ENCODE assay signal across 8 cellular contexts in the genomic region with DNA sequence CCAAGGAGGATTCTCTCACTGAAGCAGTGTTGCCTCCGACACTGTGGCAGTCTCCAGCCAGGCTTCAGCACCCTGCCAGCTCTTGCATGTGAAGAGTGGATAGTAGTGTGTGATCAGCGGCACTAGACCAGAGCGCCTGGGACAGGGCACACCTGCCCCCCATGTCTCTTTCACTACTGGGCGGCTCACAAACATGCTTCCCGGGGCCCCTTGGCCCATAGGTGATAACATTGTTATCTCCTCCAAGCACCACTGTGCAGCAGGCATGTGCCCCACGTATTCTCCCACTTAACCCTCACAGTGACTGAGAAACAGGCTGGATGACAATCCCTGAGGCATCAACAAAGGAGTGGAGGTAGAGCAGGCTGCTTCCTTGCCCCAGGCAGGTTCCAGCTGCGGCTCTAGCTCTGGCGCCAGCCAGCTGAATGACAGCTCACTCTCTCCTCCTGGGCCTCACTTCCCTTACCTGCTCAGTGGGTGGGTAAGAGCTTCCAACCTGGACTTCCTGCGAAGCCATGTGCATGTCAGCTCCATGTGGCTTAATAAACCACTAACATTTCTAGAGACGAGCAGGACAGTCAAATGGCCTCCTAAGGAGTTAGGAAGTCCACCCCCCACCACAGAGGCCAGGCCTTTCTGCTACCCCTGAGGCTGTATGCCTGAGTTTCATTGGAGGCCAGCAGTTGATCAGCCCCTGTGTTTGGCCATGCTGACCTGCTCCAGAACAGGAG. TPM values are rescaled to one million over a fixed set of nuclear protein-coding genes. Genes with fewer than 3 reads are reported as not detected.
DNase-seq lines count a peak whose midpoint lies in the region; ATAC-seq and TF ChIP-seq lines count a peak whose summit lies in the region.

No MANE protein-coding gene starts in this region.

- POLR2A ChIA-PET in activated CD8-positive, alpha-beta T cell treated with anti-CD3 and anti-CD28 coated beads for 36 hours (lab: Charles Lee), result interaction anchor here (0.8 to 18.7 kb wide), 16 partner anchors 7 to 124 kb away, joined by 3 to 444 read pairs (median 6); a partner anchor contains a TSS

- no peaks in the 10 kb centered on the region for H3K9me2 ChIP-seq in hepatocyte (replicated peaks; ENCODE audit: insufficient read depth)

- H3K27ac Mint-ChIP-seq in activated CD8-positive, alpha-beta T cell treated with anti-CD3 and anti-CD28 coated beads for 36 hours, result peak overlapping the region; percentile 99

- H4K20me1 ChIP-seq in hepatocyte (ENCODE audit: insufficient read depth, poor library complexity, severe bottlenecking), result peaks cover 42% of the 10 kb centered on the region

- no peaks in the 10 kb centered on the region for H3K27me3 ChIP-seq in hepatocyte

- peaks cover 100% of the 10 kb centered on the region for H3K4me1 Mint-ChIP-seq in activated CD8-positive, alpha-beta T cell treated with anti-CD3 and anti-CD28 coated beads for 36 hours (ENCODE audit: low read depth)

- no peaks in the 10 kb centered on the region for H3K36me3 ChIP-seq in hepatocyte (replicated peaks; ENCODE audit: insufficient read depth, low read depth)

- 54% methylated on average over 10 of the region's 10 CpGs for WGBS in hepatocyte (ENCODE audit: low lambda C conversion rate, missing lambda C conversion rate)

- H3K4me1 ChIP-seq in hepatocyte (ENCODE audit: insufficient read depth), result peaks cover 56% of the 10 kb centered on the region

- intact Hi-C loops in activated CD8-positive, alpha-beta T cell treated with anti-CD3 and anti-CD28 coated beads for 36 hours (cut with micrococcal nuclease), result loop anchor here (5.0 kb wide), 3 partner anchors 97 to 147 kb away; no protein-coding TSS in a partner anchor

- H3K27me3 Mint-ChIP-seq in activated CD8-positive, alpha-beta T cell treated with anti-CD3 and anti-CD28 coated beads for 36 hours, result no peaks in the 10 kb centered on the region

- peaks cover 42% of the 10 kb centered on the region for H3K36me3 Mint-ChIP-seq in activated CD8-positive, alpha-beta T cell treated with anti-CD3 and anti-CD28 coated beads for 36 hours (ENCODE audit: low read depth)

- peaks cover 3% of the 10 kb centered on the region for H3K9me3 Mint-ChIP-seq in activated CD8-positive, alpha-beta T cell treated with anti-CD3 and anti-CD28 coated beads for 36 hours

- no peaks in the 10 kb centered on the region for H3K9me3 ChIP-seq in hepatocyte (ENCODE audit: low read depth)

- TF ChIP-seq CTCF in activated CD8-positive, alpha-beta T cell treated with anti-CD3 and anti-CD28 coated beads for 36 hours (IDR thresholded peaks at IDR 0.05), result no peak
- no peak for TF ChIP-seq CTCF in hepatocyte (IDR thresholded peaks at IDR 0.05; ENCODE audit: poor library complexity)

- H3K27ac ChIP-seq in hepatocyte (peak overlapping the region; percentile 79), substantia nigra (ENCODE audit: low read depth, low read length, poor library complexity, severe bottlenecking) (peak overlapping the region; percentile 98)

- H2AFZ ChIP-seq in hepatocyte, result no peak overlapping the region

- H3K4me3 ChIP-seq in hepatocyte, result no peak overlapping the region

- H3K4me2 ChIP-seq in hepatocyte, result peak overlapping the region; percentile 67

- DNase-seq in NCI-H748 (lab: John Stamatoyannopoulos, UW; ENCODE audit: unreplicated experiment), result peak; percentile 22
- DNase-seq in NCI-H748 treated with DMSO at 0.1 percent for 48 hours (lab: John Stamatoyannopoulos, UW), result no peak
- DNase-seq in activated CD8-positive, alpha-beta T cell treated with anti-CD3 and anti-CD28 coated beads for 36 hours, result peak; percentile 61
- no peak for DNase-seq in hepatocyte (ENCODE audit: low spot score)
- DNase-seq in substantia nigra (lab: John Stamatoyannopoulos, UW), result peak in 4 of 49 donors; percentile 22 to 51 (median 34)
- no peak for DNase-seq in RKO (ENCODE audit: low spot score)
- no peak for DNase-seq in kidney glomerular epithelial cell (lab: John Stamatoyannopoulos, UW)
- no peak for DNase-seq in NCI-H446 (lab: John Stamatoyannopoulos, UW)

- peak overlapping the region; percentile 78 for H3K4me3 Mint-ChIP-seq in activated CD8-positive, alpha-beta T cell treated with anti-CD3 and anti-CD28 coated beads for 36 hours

- peaks cover 90% of the 10 kb centered on the region for H3K79me2 ChIP-seq in hepatocyte

- CTCF ChIA-PET in activated CD8-positive, alpha-beta T cell treated with anti-CD3 and anti-CD28 coated beads for 36 hours (lab: Charles Lee), result interaction anchor here (0.9 to 11.3 kb wide), 11 partner anchors 17 to 152 kb away, joined by 3 to 134 read pairs (median 8); a partner anchor contains a TSS

- no peak for ATAC-seq in activated CD8-positive, alpha-beta T cell treated with anti-CD3 and anti-CD28 coated beads for 36 hours

RNA-seq across cellular contexts. Expression of a gene that starts 37.8 kb away (rescaled TPM):
- total RNA-seq in activated CD8-positive, alpha-beta T cell treated with anti-CD3 and anti-CD28 coated beads for 36 hours, result 100 to 1,000 TPM; 163 to 175 TPM
- 35.4 and 51.2 TPM in 2 replicates for total RNA-seq in hepatocyte
- polyA plus RNA-seq in hepatocyte, result 27.3 and 32.7 TPM in 2 replicates

Comparison
In these comparisons a context has a peak if more than half of its experiments do, and no peak if none do; other contexts are left out.
1. DNase-seq: peak in NCI-H748 (single experiment) and activated CD8-positive, alpha-beta T cell treated with anti-CD3 and anti-CD28 coated beads for 36 hours (single experiment); none in NCI-H748 treated with DMSO at 0.1 percent for 48 hours (single experiment), hepatocyte (single experiment), RKO (single experiment), kidney glomerular epithelial cell (single experiment) and NCI-H446 (0 of 2).